ENCODE assay signal across 8 cellular contexts in genomic region chr2:71223767-71224333, GRCh38. TPM values are rescaled to one million over a fixed set of nuclear protein-coding genes. Genes with fewer than 3 reads are reported as not detected.
DNase-seq lines count a peak whose midpoint lies in the region; ATAC-seq and TF ChIP-seq lines count a peak whose summit lies in the region.

No MANE protein-coding gene starts in this region.

- RAD21 ChIA-PET in HCT116 (lab: Charles Lee; ENCODE audit: low non-redundant PET in 1 of 2, low total read pairs in 2 of 2, uncharacterized antibody in 2 of 2, unreplicated experiment in 2 of 2) = no interaction called here

- POLR2A ChIA-PET in BJ (lab: Charles Lee) (no interaction called here), HCT116 (lab: Charles Lee) (interaction anchor here (1.2 to 1.5 kb wide), 2 partner anchors 53 to 287 kb away, joined by 3 to 4 read pairs; no protein-coding TSS in a partner anchor)

- WGBS in aorta, 2 donors = 42 to 49% methylated on average over 3 of the region's 3 CpGs

- H3K27me3 ChIP-seq in BJ (ENCODE audit: control insufficient read depth, insufficient read depth, low read length) (0 out of 2 replicates have a peak, but pooled peaks cover 4% of the 10 kb centered on the region), HCT116 (ENCODE audit: insufficient read depth, low read length) (no peaks in the 10 kb centered on the region), colonic mucosa (no peaks in the 10 kb centered on the region), aorta (ENCODE audit: control insufficient read depth in 1 of 2, insufficient read depth in 2 of 2, low read length in 1 of 2) (no peaks in the 10 kb centered on the region)

- H3K4me1 ChIP-seq in HCT116 (ENCODE audit: control insufficient read depth in 1 of 2, insufficient read depth in 2 of 2, low read length in 2 of 2) = peaks cover 3 to 20% of the 10 kb centered on the region in 2 experiments; a peak in 3 of 4 replicates
- H3K4me1 ChIP-seq in colonic mucosa = no peaks in the 10 kb centered on the region
- no peaks in the 10 kb centered on the region for H3K4me1 ChIP-seq in aorta (ENCODE audit: control insufficient read depth in 1 of 2, insufficient read depth in 2 of 2, low read length in 2 of 2)

- intact Hi-C loops in HCT116 (cut with micrococcal nuclease) (loop anchor here (1.0 to 10.0 kb wide), 2 partner anchors 111 to 286 kb away; partner anchors contain the start of gene ZNF638), colonic mucosa (cut with DNase I) (no loop called here), aorta (cut with DNase I) (loop anchor here in 1 of 2 donors (10.0 kb wide), 1 partner anchor 111 kb away; the partner anchor contains the start of gene ZNF638)

- no peak overlapping the region for H3K9ac ChIP-seq in HCT116 (ENCODE audit: low read length)
- H3K9ac ChIP-seq in colonic mucosa (ENCODE audit: low read depth in 2 of 2, low read length in 2 of 2) = no peak overlapping the region

- TF ChIP-seq CTCF in BJ (IDR thresholded peaks at IDR 0.05; ENCODE audit: insufficient read depth, low read depth, low read length) (peak; percentile 44), HCT116 (IDR thresholded peaks at IDR 0.05 in 2 of 3, conservative IDR thresholded peaks at IDR 0.05 in 1 of 3; ENCODE audit: borderline replicate concordance in 1 of 3, insufficient read depth in 1 of 3, low read depth in 2 of 3, low read length in 2 of 3) (peak; percentile 62 to 73 (median 67); a peak in 5 of 6 replicates), colonic mucosa (IDR thresholded peaks at IDR 0.05) (peak; percentile 40)

- H3K9me2 ChIP-seq in HCT116 (ENCODE audit: insufficient read depth) = no peaks in the 10 kb centered on the region

- no peak for TF ChIP-seq POLR2A in HCT116 (IDR thresholded peaks at IDR 0.05; ENCODE audit: borderline replicate concordance, extremely low read depth, insufficient read depth, insufficient read length)

- TF ChIP-seq RAD21 in HCT116 (IDR thresholded peaks at IDR 0.05; ENCODE audit: low read depth) = peak; percentile 85

- no peak overlapping the region for H3K27ac ChIP-seq in HCT116 (ENCODE audit: low read depth, low read length)
- no peak overlapping the region for H3K27ac ChIP-seq in colonic mucosa
- no peak overlapping the region for H3K27ac ChIP-seq in aorta (ENCODE audit: low read depth in 1 of 2, low read length in 2 of 2)

- H3K4me2 ChIP-seq in HCT116 (ENCODE audit: low read length) = no peak overlapping the region

- H3K4me3 ChIP-seq in BJ (ENCODE audit: low read depth, low read length) = no peak overlapping the region
- no peak overlapping the region for H3K4me3 ChIP-seq in HCT116 (replicated peaks in 1 of 2; ENCODE audit: low read depth in 1 of 2, low read length in 2 of 2)
- H3K4me3 ChIP-seq in colonic mucosa = no peak overlapping the region
- H3K4me3 ChIP-seq in aorta (ENCODE audit: low read length in 2 of 2) = no peak overlapping the region

- H3K79me2 ChIP-seq in HCT116 (ENCODE audit: insufficient read depth, low read length) = no peaks in the 10 kb centered on the region

- no peak overlapping the region for H2AFZ ChIP-seq in HCT116 (ENCODE audit: low read depth, low read length, poor library complexity, severe bottlenecking)

- no peaks in the 10 kb centered on the region for H4K20me1 ChIP-seq in HCT116 (ENCODE audit: insufficient read depth)

- H3K9me3 ChIP-seq in HCT116 (ENCODE audit: control insufficient read depth in 1 of 2, insufficient read depth in 1 of 2, low read depth in 1 of 2, low read length in 2 of 2) (no peaks in the 10 kb centered on the region), colonic mucosa (no peaks in the 10 kb centered on the region), aorta (ENCODE audit: control insufficient read depth, low read length) (no peaks in the 10 kb centered on the region)

- no TSS peak for BruUV-seq in HCT116 (replicated peaks; lab: Mats Ljungman, UMichigan)

- DNase-seq in BJ (ENCODE audit: low read depth) = no peak
- peak; percentile 47 for DNase-seq in HCT116 (ENCODE audit: low read depth, low spot score)
- DNase-seq in NOMO-1 (lab: John Stamatoyannopoulos, UW; ENCODE audit: unreplicated experiment in 2 of 2) = peak; percentile 47 to 48
- peak; percentile 43 for DNase-seq in colonic mucosa
- peak; percentile 61 to 62 for DNase-seq in lung microvascular endothelial cell (ENCODE audit: low read depth in 2 of 2)
- DNase-seq in stimulated activated CD4-positive, alpha-beta T cell treated with anti-CD3 and anti-CD28 coated beads, Interleukin-2, amount 100 ng/mL, for 48 hours = no peak
- no peak for DNase-seq in aorta

- H3K36me3 ChIP-seq in BJ (ENCODE audit: control insufficient read depth, insufficient read depth, low read length) (no peaks in the 10 kb centered on the region), HCT116 (ENCODE audit: control insufficient read depth in 1 of 2, insufficient read depth in 2 of 2, low read length in 2 of 2) (no peaks in the 10 kb centered on the region), colonic mucosa (no peaks in the 10 kb centered on the region), aorta (ENCODE audit: control insufficient read depth in 1 of 2, insufficient read depth in 2 of 2, low read length in 1 of 2) (no peaks in the 10 kb centered on the region)

- 0 out of 2 replicates have a peak, but pooled peaks have one; percentile 24 for ATAC-seq in HCT116
- no peak for ATAC-seq in GM18867 (IDR thresholded peaks at IDR 0.05; ENCODE audit: unreplicated experiment)
- no peak for ATAC-seq in aorta (ENCODE audit: low FRiP score)

- CTCF ChIA-PET in BJ (lab: Yijun Ruan, JAX) = interaction anchor here (0.5 to 1.3 kb wide), 4 partner anchors 10 to 110 kb away, joined by 3 to 5 read pairs (median 3); no protein-coding TSS in a partner anchor
- CTCF ChIA-PET in HCT116 (lab: Charles Lee) = interaction anchor here (1.0 to 2.6 kb wide), 2 partner anchors 75 to 286 kb away, joined by 5 to 12 read pairs; no protein-coding TSS in a partner anchor

TF ChIP-seq in HCT116, 20 proteins besides CTCF, POLR2A, EP300 and RAD21:
- TF ChIP-seq FOSL1 (IDR thresholded peaks at IDR 0.05; ENCODE audit: low read depth) = no peak
- TF ChIP-seq EZH2phosphoT487 (IDR thresholded peaks at IDR 0.05; ENCODE audit: borderline replicate concordance) = no peak
- TF ChIP-seq SIN3A (IDR thresholded peaks at IDR 0.05; ENCODE audit: low read depth) = no peak
- no peak for TF ChIP-seq ZBTB33 (IDR thresholded peaks at IDR 0.05; ENCODE audit: extremely low read depth, insufficient replicate concordance, low read length)
- TF ChIP-seq SRF (IDR thresholded peaks at IDR 0.05; ENCODE audit: low read depth) = no peak

RNA-seq across cellular contexts. Expression of gene PAIP2B, which starts 3.1 kb away (rescaled TPM):
- polyA plus RNA-seq in BJ (2011; rRNA removed) (0.11 and 0.29 TPM in 2 replicates), aorta (1 to 10 TPM; 1.3 to 4.1 TPM)
- 0.05 and 0.19 TPM in 2 replicates for polyA minus RNA-seq in BJ (2011; rRNA and poly(A)+ RNA removed)
- total RNA-seq in HCT116 (2021; ENCODE audit: unreplicated experiment) (5.9 TPM), colonic mucosa (1 to 10 TPM; 7.1 to 8.0 TPM), lung microvascular endothelial cell (0.65 and 1.8 TPM in 2 replicates), aorta (1 to 10 TPM; 4.9 to 5.4 TPM)
- 2.1 and 2.7 TPM in 2 replicates for polyA plus RNA-seq in HCT116 (2012)

Comparison
In these comparisons a context has a peak if more than half of its experiments do, and no peak if none do; other contexts are left out.
1. DNase-seq: peak in HCT116 (single experiment), NOMO-1 (2 of 2), colonic mucosa (single experiment) and lung microvascular endothelial cell (2 of 2); none in BJ (single experiment), stimulated activated CD4-positive, alpha-beta T cell treated with anti-CD3 and anti-CD28 coated beads, Interleukin-2, amount 100 ng/mL, for 48 hours (0 of 2) and aorta (0 of 2).
2. Peak in every context shown above with its lines, with median percentiles within 50 percentile points of each other: CTCF ChIP-seq.